In the genomic region with DNA sequence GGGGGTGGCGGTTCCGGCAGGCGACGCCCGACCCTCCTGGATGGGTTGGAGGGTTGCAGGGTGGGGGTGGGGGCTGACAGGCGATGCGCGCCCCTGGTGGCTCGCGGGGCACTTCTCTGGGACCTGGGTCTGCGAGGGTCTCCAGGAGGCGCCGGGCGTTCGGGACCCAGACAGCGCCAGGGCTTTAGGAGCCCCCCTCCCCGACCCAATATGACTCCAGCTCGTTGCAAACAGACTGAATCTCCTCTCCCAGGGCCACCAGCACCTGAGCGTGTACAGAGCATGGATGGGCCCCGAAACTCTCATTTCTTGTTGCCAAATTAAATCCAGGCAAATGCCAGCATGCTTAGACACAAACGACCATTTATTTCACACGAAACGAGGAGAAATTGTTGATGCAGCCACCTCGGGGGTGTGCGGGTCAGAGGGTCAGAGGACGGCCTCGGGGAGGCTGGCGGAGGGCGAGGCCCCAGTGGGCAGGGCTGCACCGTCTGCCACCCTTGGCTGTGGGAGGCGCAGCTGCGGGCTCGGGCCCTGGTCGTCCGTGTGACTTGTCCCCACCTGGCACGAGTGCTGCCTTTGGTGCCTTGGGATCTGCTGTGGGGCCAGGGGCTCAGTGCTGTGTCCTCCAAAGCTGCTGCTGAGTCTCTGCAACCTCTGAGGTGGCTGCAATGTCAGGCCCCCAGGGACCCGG, we compare ENCODE assay signal across 9 cellular contexts. TPM values are rescaled to one million over a fixed set of nuclear protein-coding genes. Genes with fewer than 3 reads are reported as not detected.
DNase-seq lines count a peak whose midpoint lies in the region; ATAC-seq, FAIRE-seq and TF ChIP-seq lines count a peak whose summit lies in the region.
"Had no signal": no experiment of that assay in that cellular context is flagged by ENCODE, and none has a peak within 500 bp of the region (broad histone marks: within the 10 kb centered on the region; RNA-seq: fewer than 3 reads in every experiment).

No MANE protein-coding gene starts in this region.

- H3K27me3 ChIP-seq in heart left ventricle (peaks cover 0 to 14% (median 0%) of the 10 kb centered on the region in 9 donors), testis (no peaks in the 10 kb centered on the region)

- no peak for FAIRE-seq in A549 (lab: Jason Lieb, UNC)
- no peak for FAIRE-seq in GM12892 (lab: Jason Lieb, UNC)

- POLR2A ChIA-PET in A549 (lab: Yijun Ruan, JAX): no interaction called here

- H3K4me1 ChIP-seq in A549: peaks cover 8% of the 10 kb centered on the region
- H3K4me1 ChIP-seq in heart left ventricle: peaks cover 0 to 47% (median 26%) of the 10 kb centered on the region in 12 donors
- peaks cover 50% of the 10 kb centered on the region for H3K4me1 ChIP-seq in testis

- ATAC-seq in A549 (peak; percentile 28 to 80; a peak in 3 of 6 replicates), heart left ventricle (peak in 1 of 4 donors; percentile 30), HG02852 (IDR thresholded peaks at IDR 0.05; ENCODE audit: unreplicated experiment) (no peak)

- TF ChIP-seq EP300 in A549 (IDR thresholded peaks at IDR 0.05): no peak

- TF ChIP-seq RAD21 in A549 (conservative IDR thresholded peaks at IDR 0.05 in 1 of 2, IDR thresholded peaks at IDR 0.05 in 1 of 2): peak; percentile 34 to 48; a peak in 3 of 5 replicates

- H3K36me3 ChIP-seq in heart left ventricle (no peaks in the 10 kb centered on the region), testis (ENCODE audit: low read depth, missing control alignments) (no peaks in the 10 kb centered on the region)

- peak; percentile 72 for TF ChIP-seq CTCF in A549 (IDR thresholded peaks at IDR 0.05)
- peak; percentile 87 for TF ChIP-seq CTCF in VCaP (conservative IDR thresholded peaks at IDR 0.05)
- TF ChIP-seq CTCF in heart left ventricle (IDR thresholded peaks at IDR 0.05): peak; percentile 53 to 74 (median 65)
- TF ChIP-seq CTCF in testis (IDR thresholded peaks at IDR 0.05): peak; percentile 32 to 80 (median 42)

- H3K4me3 ChIP-seq in A549 (no peak overlapping the region), heart left ventricle (no peak overlapping the region), testis (no peak overlapping the region)

- CTCF ChIA-PET in A549 (lab: Yijun Ruan, JAX): interaction anchor here (0.9 to 4.9 kb wide), 16 partner anchors 8 to 189 kb away, joined by 3 to 21 read pairs (median 3); no protein-coding TSS in a partner anchor

- TF ChIP-seq POLR2A in A549 (IDR thresholded peaks at IDR 0.05; ENCODE audit: low read length) (no peak), GM12892 (IDR thresholded peaks at IDR 0.05; ENCODE audit: low read depth, low read length) (no peak), heart left ventricle (IDR thresholded peaks at IDR 0.05) (no peak), testis (IDR thresholded peaks at IDR 0.05) (no peak)

- H3K4me2 ChIP-seq in A549: peak overlapping the region; percentile 59

- no peak for DNase-seq in A549 (ENCODE audit: low read depth in 1 of 2, low spot score in 1 of 2)
- DNase-seq in GM12892 (ENCODE audit: insufficient read length): peak; percentile 61
- no peak for DNase-seq in heart left ventricle
- peak; percentile 56 for DNase-seq in testis
- DNase-seq in SW480 (ENCODE audit: low spot score): no peak
- no peak for DNase-seq in NCI-H2029 (lab: John Stamatoyannopoulos, UW)

- WGBS in A549 (ENCODE audit: missing lambda C conversion rate): 10% methylated on average over 25 of the region's 37 CpGs
- 19 to 34% (median 25%) methylated on average over 28 to 37 of the region's 37 CpGs for whole genome bisulfite sequencing in heart left ventricle, 4 donors
- WGBS in testis, 2 donors: 40 to 61% methylated on average over 10 to 32 of the region's 37 CpGs

- H3K27ac ChIP-seq in A549: no peak overlapping the region
- no peak overlapping the region for H3K27ac ChIP-seq in VCaP
- no peak overlapping the region for H3K27ac ChIP-seq in heart left ventricle
- H3K27ac ChIP-seq in testis: no peak overlapping the region

- intact Hi-C loops in heart left ventricle (cut with DNase I) (loop anchor here in 9 of 10 donors (2.0 to 10.0 kb wide), 8 partner anchors 82 to 311 kb away; partner anchors contain the start of genes ADRM1 (in 6 of the 9) and CABLES2 (in 1 of the 9)), testis (cut with DNase I; ENCODE audit: low total_unique reads) (loop anchor here (5.0 kb wide), 1 partner anchor 121 kb away; no protein-coding TSS in a partner anchor)

- no peaks in the 10 kb centered on the region for H3K9me3 ChIP-seq in A549
- H3K9me3 ChIP-seq in heart left ventricle: no peaks in the 10 kb centered on the region
- H3K9me3 ChIP-seq in testis: no peaks in the 10 kb centered on the region

TF ChIP-seq in A549, 52 proteins besides CTCF, POLR2A, EP300 and RAD21:
- TF ChIP-seq TFCP2L1 (CRISPR knock-in tag; IDR thresholded peaks at IDR 0.05) (no peak), RFX5 (IDR thresholded peaks at IDR 0.05) (no peak), SMC3 (IDR thresholded peaks at IDR 0.05) (peak; percentile 67)
- TF ChIP-seq, protein P1, sequence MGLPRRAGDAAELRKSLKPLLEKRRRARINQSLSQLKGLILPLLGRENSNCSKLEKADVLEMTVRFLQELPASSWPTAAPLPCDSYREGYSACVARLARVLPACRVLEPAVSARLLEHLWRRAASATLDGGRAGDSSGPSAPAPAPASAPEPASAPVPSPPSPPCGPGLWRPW (IDR thresholded peaks at IDR 0.05): no peak

RNA-seq across cellular contexts. Expression of gene GATA5, which starts 20.9 kb away (rescaled TPM):
- polyA plus RNA-seq in A549 (2011; rRNA removed) (0.21 and 0.22 TPM in 2 replicates), A549 (2017; fragmentation: RNase III; extraction: RNeasy Plus Mini Kit Qiagen cat#74134 plus additional on column Dnase treatment) (0.45 to 0.82 TPM (median 0.72 TPM) in 3 replicates), heart left ventricle (1 to 10 TPM in 1 of 2 donors, under 1 TPM in 1; 0.98 to 1.6 TPM), testis (ENCODE audit: insufficient read depth, low read depth, low replicate concordance) (19.0 TPM)
- polyA plus RNA-seq in A549 (2012; cell fraction: cytosol; rRNA removed): 0.32 and 0.52 TPM in 2 replicates
- polyA plus RNA-seq in A549 (2012; cell fraction: nucleus; rRNA removed): 0.28 and 0.49 TPM in 2 replicates
- polyA minus RNA-seq in A549 (2011; rRNA and poly(A)+ RNA removed): 0.29 TPM in 2 replicates
- not detected for polyA plus RNA-seq in GM12892 (2012; ENCODE audit: missing spikeins)
- total RNA-seq in heart left ventricle (1 to 10 TPM in 4 of 9 donors, under 1 TPM in 5; 0.21 to 7.4 (median 0.83) TPM), testis (10 to 100 TPM; 54.5 to 70.6 TPM)
- total RNA-seq: renal cortical epithelial cell had no signal

Comparison
In these comparisons a context has a peak if more than half of its experiments do, and no peak if none do; other contexts are left out.
1. DNase-seq: peak in GM12892 (single experiment) and testis (single experiment); none in A549 (0 of 2), heart left ventricle (0 of 5), SW480 (single experiment) and NCI-H2029 (single experiment).
2. Peak in every context shown above with its lines, with median percentiles within 50 percentile points of each other: CTCF ChIP-seq.